In the genomic region with DNA sequence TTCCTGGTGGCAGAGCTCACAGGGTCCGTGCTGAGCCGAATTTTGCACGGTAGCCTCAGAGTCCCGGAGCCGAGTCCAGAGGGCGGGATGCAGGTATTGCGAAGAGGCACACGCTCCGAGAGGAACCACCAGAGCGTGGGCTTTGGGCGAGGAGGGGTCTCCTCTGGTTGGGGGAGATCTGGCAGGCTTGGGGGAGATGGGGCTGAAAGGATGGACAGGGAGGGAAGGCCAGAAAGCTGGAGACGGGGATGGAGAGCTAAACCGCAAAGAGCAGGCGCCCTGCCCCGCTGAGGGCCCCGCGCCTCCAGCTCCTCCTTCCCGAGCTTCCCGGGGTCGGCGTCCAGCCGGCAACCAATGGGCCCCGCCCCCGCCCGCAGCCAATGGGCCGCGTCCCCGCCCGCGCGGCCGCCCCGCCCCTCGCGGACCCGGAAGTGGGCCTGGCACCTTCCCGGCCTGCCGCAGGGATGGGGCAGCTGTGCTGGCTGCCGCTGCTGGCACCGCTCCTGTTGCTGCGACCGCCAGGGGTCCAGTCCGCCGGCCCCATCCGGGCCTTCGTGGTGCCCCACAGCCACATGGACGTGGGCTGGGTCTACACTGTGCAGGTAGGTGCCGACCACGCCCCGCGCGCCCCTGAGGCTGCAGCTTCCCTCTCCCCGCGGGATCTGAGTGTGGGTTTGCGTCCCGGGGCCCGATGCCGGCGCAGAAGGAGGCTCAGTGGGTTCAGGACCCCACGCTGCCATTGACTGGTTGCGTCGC, we compare ENCODE assay signal across 1 cellular context.
A peak's percentile ranks its signal among the peaks of the same experiment; 100 is the strongest.
TF ChIP-seq lines count a peak whose summit lies in the region.

MAN2B2 (plus strand) TSS at position 443 of the 756 bp plus-strand sequence; CDS start at position 465, 22 bp downstream.

TF ChIP-seq in HepG2, 621 proteins besides CTCF, POLR2A, EP300 and RAD21 (continued from another document and continues in another):
- TF ChIP-seq HDAC1 (CRISPR knock-in tag; IDR thresholded peaks at IDR 0.05): peak; percentile 61
- TF ChIP-seq EEA1 (CRISPR knock-in tag; IDR thresholded peaks at IDR 0.05; ENCODE audit: borderline replicate concordance): no peak
- TF ChIP-seq FOXA1 (IDR thresholded peaks at IDR 0.05): no peak
- TF ChIP-seq FOXA1 (CRISPR knock-in tag; IDR thresholded peaks at IDR 0.05): no peak
- TF ChIP-seq NCOA5 (CRISPR knock-in tag; IDR thresholded peaks at IDR 0.05): no peak
- no peak for TF ChIP-seq ZBTB21 (CRISPR knock-in tag; IDR thresholded peaks at IDR 0.05)
- TF ChIP-seq ZNF713 (CRISPR knock-in tag; IDR thresholded peaks at IDR 0.05): no peak
- TF ChIP-seq FOXA3 (CRISPR knock-in tag; IDR thresholded peaks at IDR 0.05): no peak
- TF ChIP-seq HOXD1 (CRISPR knock-in tag; IDR thresholded peaks at IDR 0.05): no peak
- TF ChIP-seq, protein P1, sequence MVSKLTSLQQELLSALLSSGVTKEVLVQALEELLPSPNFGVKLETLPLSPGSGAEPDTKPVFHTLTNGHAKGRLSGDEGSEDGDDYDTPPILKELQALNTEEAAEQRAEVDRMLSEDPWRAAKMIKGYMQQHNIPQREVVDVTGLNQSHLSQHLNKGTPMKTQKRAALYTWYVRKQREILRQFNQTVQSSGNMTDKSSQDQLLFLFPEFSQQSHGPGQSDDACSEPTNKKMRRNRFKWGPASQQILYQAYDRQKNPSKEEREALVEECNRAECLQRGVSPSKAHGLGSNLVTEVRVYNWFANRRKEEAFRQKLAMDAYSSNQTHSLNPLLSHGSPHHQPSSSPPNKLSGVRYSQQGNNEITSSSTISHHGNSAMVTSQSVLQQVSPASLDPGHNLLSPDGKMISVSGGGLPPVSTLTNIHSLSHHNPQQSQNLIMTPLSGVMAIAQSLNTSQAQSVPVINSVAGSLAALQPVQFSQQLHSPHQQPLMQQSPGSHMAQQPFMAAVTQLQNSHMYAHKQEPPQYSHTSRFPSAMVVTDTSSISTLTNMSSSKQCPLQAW (CRISPR knock-in tag; IDR thresholded peaks at IDR 0.05): no peak
- TF ChIP-seq ZNF672 (CRISPR knock-in tag; IDR thresholded peaks at IDR 0.05): no peak
- TF ChIP-seq RXRB (CRISPR knock-in tag; IDR thresholded peaks at IDR 0.05; ENCODE audit: borderline replicate concordance): no peak
- TF ChIP-seq, protein P2, sequence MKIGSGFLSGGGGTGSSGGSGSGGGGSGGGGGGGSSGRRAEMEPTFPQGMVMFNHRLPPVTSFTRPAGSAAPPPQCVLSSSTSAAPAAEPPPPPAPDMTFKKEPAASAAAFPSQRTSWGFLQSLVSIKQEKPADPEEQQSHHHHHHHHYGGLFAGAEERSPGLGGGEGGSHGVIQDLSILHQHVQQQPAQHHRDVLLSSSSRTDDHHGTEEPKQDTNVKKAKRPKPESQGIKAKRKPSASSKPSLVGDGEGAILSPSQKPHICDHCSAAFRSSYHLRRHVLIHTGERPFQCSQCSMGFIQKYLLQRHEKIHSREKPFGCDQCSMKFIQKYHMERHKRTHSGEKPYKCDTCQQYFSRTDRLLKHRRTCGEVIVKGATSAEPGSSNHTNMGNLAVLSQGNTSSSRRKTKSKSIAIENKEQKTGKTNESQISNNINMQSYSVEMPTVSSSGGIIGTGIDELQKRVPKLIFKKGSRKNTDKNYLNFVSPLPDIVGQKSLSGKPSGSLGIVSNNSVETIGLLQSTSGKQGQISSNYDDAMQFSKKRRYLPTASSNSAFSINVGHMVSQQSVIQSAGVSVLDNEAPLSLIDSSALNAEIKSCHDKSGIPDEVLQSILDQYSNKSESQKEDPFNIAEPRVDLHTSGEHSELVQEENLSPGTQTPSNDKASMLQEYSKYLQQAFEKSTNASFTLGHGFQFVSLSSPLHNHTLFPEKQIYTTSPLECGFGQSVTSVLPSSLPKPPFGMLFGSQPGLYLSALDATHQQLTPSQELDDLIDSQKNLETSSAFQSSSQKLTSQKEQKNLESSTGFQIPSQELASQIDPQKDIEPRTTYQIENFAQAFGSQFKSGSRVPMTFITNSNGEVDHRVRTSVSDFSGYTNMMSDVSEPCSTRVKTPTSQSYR (CRISPR knock-in tag; IDR thresholded peaks at IDR 0.05; ENCODE audit: borderline replicate concordance): no peak
- TF ChIP-seq ZSCAN20 (CRISPR knock-in tag; IDR thresholded peaks at IDR 0.05; ENCODE audit: borderline replicate concordance): no peak
- no peak for TF ChIP-seq SMARCC2 (IDR thresholded peaks at IDR 0.05)
- no peak for TF ChIP-seq ATRX (CRISPR knock-in tag; IDR thresholded peaks at IDR 0.05; ENCODE audit: borderline replicate concordance)
- TF ChIP-seq ZFP62 (CRISPR knock-in tag; IDR thresholded peaks at IDR 0.05): no peak
- TF ChIP-seq ATAD3A (CRISPR knock-in tag; IDR thresholded peaks at IDR 0.05): no peak
- 0 out of 2 replicates have a peak, but pooled peaks have one; percentile 18 for TF ChIP-seq ZSCAN25 (CRISPR knock-in tag; IDR thresholded peaks at IDR 0.05)
- 0 out of 2 replicates have a peak, but pooled peaks have one; percentile 49 for TF ChIP-seq EED (CRISPR knock-in tag; IDR thresholded peaks at IDR 0.05)
- no peak for TF ChIP-seq CBFB (CRISPR knock-in tag; IDR thresholded peaks at IDR 0.05)
- TF ChIP-seq, protein P3, sequence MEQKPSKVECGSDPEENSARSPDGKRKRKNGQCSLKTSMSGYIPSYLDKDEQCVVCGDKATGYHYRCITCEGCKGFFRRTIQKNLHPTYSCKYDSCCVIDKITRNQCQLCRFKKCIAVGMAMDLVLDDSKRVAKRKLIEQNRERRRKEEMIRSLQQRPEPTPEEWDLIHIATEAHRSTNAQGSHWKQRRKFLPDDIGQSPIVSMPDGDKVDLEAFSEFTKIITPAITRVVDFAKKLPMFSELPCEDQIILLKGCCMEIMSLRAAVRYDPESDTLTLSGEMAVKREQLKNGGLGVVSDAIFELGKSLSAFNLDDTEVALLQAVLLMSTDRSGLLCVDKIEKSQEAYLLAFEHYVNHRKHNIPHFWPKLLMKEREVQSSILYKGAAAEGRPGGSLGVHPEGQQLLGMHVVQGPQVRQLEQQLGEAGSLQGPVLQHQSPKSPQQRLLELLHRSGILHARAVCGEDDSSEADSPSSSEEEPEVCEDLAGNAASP (CRISPR knock-in tag; IDR thresholded peaks at IDR 0.05; ENCODE audit: borderline replicate concordance): no peak
- TF ChIP-seq, protein P4, sequence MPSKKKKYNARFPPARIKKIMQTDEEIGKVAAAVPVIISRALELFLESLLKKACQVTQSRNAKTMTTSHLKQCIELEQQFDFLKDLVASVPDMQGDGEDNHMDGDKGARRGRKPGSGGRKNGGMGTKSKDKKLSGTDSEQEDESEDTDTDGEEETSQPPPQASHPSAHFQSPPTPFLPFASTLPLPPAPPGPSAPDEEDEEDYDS (CRISPR knock-in tag; IDR thresholded peaks at IDR 0.05): no peak
- no peak for TF ChIP-seq GZF1 (CRISPR knock-in tag; IDR thresholded peaks at IDR 0.05)
- TF ChIP-seq HNRNPLL (IDR thresholded peaks at IDR 0.05; ENCODE audit: low read depth, low read length, poor library complexity, severe bottlenecking): no peak
- TF ChIP-seq GABPB1 (CRISPR knock-in tag; IDR thresholded peaks at IDR 0.05): peak; percentile 83
- peak; percentile 92; the same call in 1 of the 2 replicates for TF ChIP-seq SIN3A (IDR thresholded peaks at IDR 0.05; ENCODE audit: borderline replicate concordance, low read depth, low read length)
- TF ChIP-seq SRF (IDR thresholded peaks at IDR 0.05; ENCODE audit: low read depth, low read length): no peak
- TF ChIP-seq ZC3H13 (CRISPR knock-in tag; IDR thresholded peaks at IDR 0.05): peak; percentile 35; the same call in 1 of the 2 replicates
- TF ChIP-seq ZNF180 (CRISPR knock-in tag; IDR thresholded peaks at IDR 0.05; ENCODE audit: borderline replicate concordance, low read depth): no peak
- no peak for TF ChIP-seq REPIN1 (CRISPR knock-in tag; IDR thresholded peaks at IDR 0.05; ENCODE audit: borderline replicate concordance, low read depth)
- no peak for TF ChIP-seq ZBTB10 (CRISPR knock-in tag; IDR thresholded peaks at IDR 0.05; ENCODE audit: borderline replicate concordance)
- no peak for TF ChIP-seq ZNF83 (CRISPR knock-in tag; IDR thresholded peaks at IDR 0.05; ENCODE audit: borderline replicate concordance)
- peak; percentile 88 for TF ChIP-seq ZFX (CRISPR knock-in tag; IDR thresholded peaks at IDR 0.05; ENCODE audit: low read depth)
- 0 out of 2 replicates have a peak, but pooled peaks have one; percentile 35 for TF ChIP-seq ZFP36L2 (CRISPR knock-in tag; IDR thresholded peaks at IDR 0.05)
- no peak for TF ChIP-seq RAD51 (IDR thresholded peaks at IDR 0.05; ENCODE audit: borderline replicate concordance)
- TF ChIP-seq GFI1 (CRISPR knock-in tag; IDR thresholded peaks at IDR 0.05; ENCODE audit: borderline replicate concordance): no peak; the same call in 1 of the 2 replicates
- no peak for TF ChIP-seq ETS1 (CRISPR knock-in tag; IDR thresholded peaks at IDR 0.05)
- TF ChIP-seq MED1 (CRISPR knock-in tag; IDR thresholded peaks at IDR 0.05): peak; percentile 12; the same call in 1 of the 2 replicates
- no peak for TF ChIP-seq MTA3 (CRISPR knock-in tag; IDR thresholded peaks at IDR 0.05)
- no peak for TF ChIP-seq MTERF4 (CRISPR knock-in tag; IDR thresholded peaks at IDR 0.05)
- TF ChIP-seq, protein P5, sequence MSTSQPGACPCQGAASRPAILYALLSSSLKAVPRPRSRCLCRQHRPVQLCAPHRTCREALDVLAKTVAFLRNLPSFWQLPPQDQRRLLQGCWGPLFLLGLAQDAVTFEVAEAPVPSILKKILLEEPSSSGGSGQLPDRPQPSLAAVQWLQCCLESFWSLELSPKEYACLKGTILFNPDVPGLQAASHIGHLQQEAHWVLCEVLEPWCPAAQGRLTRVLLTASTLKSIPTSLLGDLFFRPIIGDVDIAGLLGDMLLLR (CRISPR knock-in tag; IDR thresholded peaks at IDR 0.05): no peak
- TF ChIP-seq, protein P6, sequence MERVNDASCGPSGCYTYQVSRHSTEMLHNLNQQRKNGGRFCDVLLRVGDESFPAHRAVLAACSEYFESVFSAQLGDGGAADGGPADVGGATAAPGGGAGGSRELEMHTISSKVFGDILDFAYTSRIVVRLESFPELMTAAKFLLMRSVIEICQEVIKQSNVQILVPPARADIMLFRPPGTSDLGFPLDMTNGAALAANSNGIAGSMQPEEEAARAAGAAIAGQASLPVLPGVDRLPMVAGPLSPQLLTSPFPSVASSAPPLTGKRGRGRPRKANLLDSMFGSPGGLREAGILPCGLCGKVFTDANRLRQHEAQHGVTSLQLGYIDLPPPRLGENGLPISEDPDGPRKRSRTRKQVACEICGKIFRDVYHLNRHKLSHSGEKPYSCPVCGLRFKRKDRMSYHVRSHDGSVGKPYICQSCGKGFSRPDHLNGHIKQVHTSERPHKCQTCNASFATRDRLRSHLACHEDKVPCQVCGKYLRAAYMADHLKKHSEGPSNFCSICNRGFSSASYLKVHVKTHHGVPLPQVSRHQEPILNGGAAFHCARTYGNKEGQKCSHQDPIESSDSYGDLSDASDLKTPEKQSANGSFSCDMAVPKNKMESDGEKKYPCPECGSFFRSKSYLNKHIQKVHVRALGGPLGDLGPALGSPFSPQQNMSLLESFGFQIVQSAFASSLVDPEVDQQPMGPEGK (CRISPR knock-in tag; IDR thresholded peaks at IDR 0.05): peak; percentile 23; the same call in 1 of the 2 replicates
- TF ChIP-seq CEBPB (IDR thresholded peaks at IDR 0.05; ENCODE audit: borderline replicate concordance, low read depth, low read length): no peak
- TF ChIP-seq CREM (IDR thresholded peaks at IDR 0.05): no peak
- TF ChIP-seq CREM (CRISPR knock-in tag; IDR thresholded peaks at IDR 0.05): no peak
- TF ChIP-seq, protein P7, sequence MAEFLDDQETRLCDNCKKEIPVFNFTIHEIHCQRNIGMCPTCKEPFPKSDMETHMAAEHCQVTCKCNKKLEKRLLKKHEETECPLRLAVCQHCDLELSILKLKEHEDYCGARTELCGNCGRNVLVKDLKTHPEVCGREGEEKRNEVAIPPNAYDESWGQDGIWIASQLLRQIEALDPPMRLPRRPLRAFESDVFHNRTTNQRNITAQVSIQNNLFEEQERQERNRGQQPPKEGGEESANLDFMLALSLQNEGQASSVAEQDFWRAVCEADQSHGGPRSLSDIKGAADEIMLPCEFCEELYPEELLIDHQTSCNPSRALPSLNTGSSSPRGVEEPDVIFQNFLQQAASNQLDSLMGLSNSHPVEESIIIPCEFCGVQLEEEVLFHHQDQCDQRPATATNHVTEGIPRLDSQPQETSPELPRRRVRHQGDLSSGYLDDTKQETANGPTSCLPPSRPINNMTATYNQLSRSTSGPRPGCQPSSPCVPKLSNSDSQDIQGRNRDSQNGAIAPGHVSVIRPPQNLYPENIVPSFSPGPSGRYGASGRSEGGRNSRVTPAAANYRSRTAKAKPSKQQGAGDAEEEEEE (CRISPR knock-in tag; IDR thresholded peaks at IDR 0.05; ENCODE audit: borderline replicate concordance): no peak
- no peak for TF ChIP-seq ESRRA (CRISPR knock-in tag; IDR thresholded peaks at IDR 0.05; ENCODE audit: low read depth)
- no peak for TF ChIP-seq ZNF572 (CRISPR knock-in tag; IDR thresholded peaks at IDR 0.05)
- no peak for TF ChIP-seq ZNF660 (CRISPR knock-in tag; IDR thresholded peaks at IDR 0.05; ENCODE audit: borderline replicate concordance, low read depth)
- TF ChIP-seq ZNF333 (CRISPR knock-in tag; IDR thresholded peaks at IDR 0.05; ENCODE audit: borderline replicate concordance): no peak
- no peak for TF ChIP-seq ZMYM3 (CRISPR knock-in tag; IDR thresholded peaks at IDR 0.05)
